ENCODE assay signal across 1 cellular context in the genomic region with DNA sequence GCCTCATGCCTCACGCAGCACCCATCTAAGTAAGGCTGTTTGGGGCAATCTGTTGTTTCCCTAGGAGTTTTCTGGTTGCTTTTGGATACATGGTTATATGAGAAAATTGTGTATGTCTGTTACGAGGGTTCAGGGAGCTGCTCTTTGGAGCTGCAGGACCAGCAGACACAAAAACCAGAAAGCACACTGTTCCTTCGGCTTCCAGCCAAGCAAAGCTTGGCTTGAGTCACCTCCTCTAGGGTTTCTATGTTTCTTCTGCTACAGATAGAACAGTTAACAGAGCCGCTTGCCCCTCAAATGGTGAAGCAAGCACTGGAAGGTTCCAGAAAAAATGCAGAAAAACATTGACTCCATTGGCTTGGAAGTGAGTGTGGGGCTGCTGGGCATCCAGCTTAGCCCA.
TF ChIP-seq lines count a peak whose summit lies in the region.

No MANE protein-coding gene starts in this region.

TF ChIP-seq in IMR-90, 13 proteins besides CTCF, POLR2A, EP300 and RAD21 (continued from another document):
- TF ChIP-seq NFE2L2 (IDR thresholded peaks at IDR 0.05; ENCODE audit: low read depth, low read length) (no peak), CEBPB (IDR thresholded peaks at IDR 0.05; ENCODE audit: low read depth, low read length) (no peak), MAZ (IDR thresholded peaks at IDR 0.05; ENCODE audit: borderline replicate concordance, low read depth, low read length) (no peak), RFX5 (IDR thresholded peaks at IDR 0.05; ENCODE audit: low read depth, low read length) (no peak), SMC3 (IDR thresholded peaks at IDR 0.05; ENCODE audit: low read depth, low read length) (no peak), BHLHE40 (IDR thresholded peaks at IDR 0.05; ENCODE audit: low read depth, low read length) (no peak), MAFK (IDR thresholded peaks at IDR 0.05; ENCODE audit: low read depth, low read length) (no peak), RCOR1 (IDR thresholded peaks at IDR 0.05; ENCODE audit: insufficient replicate concordance, low read length) (no peak), CHD1 (IDR thresholded peaks at IDR 0.05; ENCODE audit: low read depth, low read length) (no peak)
- TF ChIP-seq, protein P1, sequence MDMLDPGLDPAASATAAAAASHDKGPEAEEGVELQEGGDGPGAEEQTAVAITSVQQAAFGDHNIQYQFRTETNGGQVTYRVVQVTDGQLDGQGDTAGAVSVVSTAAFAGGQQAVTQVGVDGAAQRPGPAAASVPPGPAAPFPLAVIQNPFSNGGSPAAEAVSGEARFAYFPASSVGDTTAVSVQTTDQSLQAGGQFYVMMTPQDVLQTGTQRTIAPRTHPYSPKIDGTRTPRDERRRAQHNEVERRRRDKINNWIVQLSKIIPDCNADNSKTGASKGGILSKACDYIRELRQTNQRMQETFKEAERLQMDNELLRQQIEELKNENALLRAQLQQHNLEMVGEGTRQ (IDR thresholded peaks at IDR 0.05; ENCODE audit: low read depth, low read length), result no peak
- TF ChIP-seq, protein P2, sequence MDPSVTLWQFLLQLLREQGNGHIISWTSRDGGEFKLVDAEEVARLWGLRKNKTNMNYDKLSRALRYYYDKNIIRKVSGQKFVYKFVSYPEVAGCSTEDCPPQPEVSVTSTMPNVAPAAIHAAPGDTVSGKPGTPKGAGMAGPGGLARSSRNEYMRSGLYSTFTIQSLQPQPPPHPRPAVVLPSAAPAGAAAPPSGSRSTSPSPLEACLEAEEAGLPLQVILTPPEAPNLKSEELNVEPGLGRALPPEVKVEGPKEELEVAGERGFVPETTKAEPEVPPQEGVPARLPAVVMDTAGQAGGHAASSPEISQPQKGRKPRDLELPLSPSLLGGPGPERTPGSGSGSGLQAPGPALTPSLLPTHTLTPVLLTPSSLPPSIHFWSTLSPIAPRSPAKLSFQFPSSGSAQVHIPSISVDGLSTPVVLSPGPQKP (IDR thresholded peaks at IDR 0.05; ENCODE audit: borderline replicate concordance, low read depth, low read length), result no peak
